Comparison of ENCODE assay signal across 12 cellular contexts in the genomic region with DNA sequence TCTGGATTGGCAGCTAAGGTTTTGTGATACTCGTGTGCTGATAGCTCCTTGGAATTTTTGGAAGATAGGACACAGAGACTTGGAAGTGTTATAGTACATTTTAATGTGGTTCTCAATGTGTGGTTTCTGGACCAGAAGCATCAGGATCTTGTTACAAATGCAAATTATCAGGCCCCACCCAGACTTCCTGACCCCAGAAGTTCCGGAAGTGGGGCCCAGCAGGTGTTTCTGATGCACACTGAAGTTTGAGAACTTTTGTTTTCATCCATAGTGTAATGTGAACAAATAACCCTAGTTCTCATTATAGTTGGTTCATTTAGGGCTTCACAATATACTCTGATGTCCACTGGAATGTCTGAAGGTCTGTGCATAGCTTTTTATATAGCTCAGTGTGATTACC. TPM values are rescaled to one million over a fixed set of nuclear protein-coding genes. Genes with fewer than 3 reads are reported as not detected.
DNase-seq lines count a peak whose midpoint lies in the region; ATAC-seq and TF ChIP-seq lines count a peak whose summit lies in the region.
"Had no signal": no experiment of that assay in that cellular context is flagged by ENCODE, and none has a peak within 500 bp of the region (broad histone marks: within the 10 kb centered on the region; RNA-seq: fewer than 3 reads in every experiment).

No MANE protein-coding gene starts in this region.

- H3K27me3 ChIP-seq in effector memory CD4-positive, alpha-beta T cell (replicated peaks; ENCODE audit: control insufficient read depth, insufficient read depth, low read length, poor library complexity, severe bottlenecking), result no peaks in the 10 kb centered on the region
- no peaks in the 10 kb centered on the region for H3K27me3 ChIP-seq in MG63
- H3K27me3 ChIP-seq: neural progenitor cell had no signal

- peaks cover 13% of the 10 kb centered on the region for H3K4me1 ChIP-seq in effector memory CD4-positive, alpha-beta T cell (ENCODE audit: control insufficient read depth, insufficient read depth, low read length, poor library complexity, severe bottlenecking)
- H3K4me1 ChIP-seq: neural progenitor cell had no signal

- DNase-seq in effector memory CD4-positive, alpha-beta T cell, result peak in 1 of 3 donors; percentile 1
- DNase-seq in ureter (ENCODE audit: low spot score) (no peak), MG63 (no peak), HEK293T (ENCODE audit: extremely low spot score) (no peak)
- DNase-seq: activated CD8-positive, alpha-beta memory T cell treated with anti-CD3 and anti-CD28 coated beads, Interleukin-2, amount 50 U/mL, for 48 hours had no signal

- CTCF ChIA-PET in HEK293T (lab: Yijun Ruan, JAX), result no interaction called here

- H3K36me3 ChIP-seq in KOPT-K1 (ENCODE audit: insufficient read depth, low read length) (no peaks in the 10 kb centered on the region), MG63 (no peaks in the 10 kb centered on the region)
- H3K36me3 ChIP-seq in effector memory CD4-positive, alpha-beta T cell (ENCODE audit: control insufficient read depth, insufficient read depth, low read length), result no peaks in the 10 kb centered on the region
- H3K36me3 ChIP-seq: neural progenitor cell had no signal

- no peak overlapping the region for H3K4me3 ChIP-seq in effector memory CD4-positive, alpha-beta T cell (ENCODE audit: insufficient read depth, low read depth, low read length, poor library complexity, severe bottlenecking)
- H3K4me3 ChIP-seq in MG63, result no peak overlapping the region
- H3K4me3 ChIP-seq: neural progenitor cell had no signal

- ATAC-seq in GM18505 (IDR thresholded peaks at IDR 0.05; ENCODE audit: unreplicated experiment) (peak; percentile 53), GM21390 (IDR thresholded peaks at IDR 0.05; ENCODE audit: unreplicated experiment) (peak; percentile 61), GM18870 (IDR thresholded peaks at IDR 0.05; ENCODE audit: unreplicated experiment) (no peak)

- no peak for TF ChIP-seq POLR2A in GM18505 (IDR thresholded peaks at IDR 0.05; ENCODE audit: borderline replicate concordance, extremely low read depth, insufficient read depth, insufficient read length)

- peak overlapping the region; percentile 85 for H3K27ac ChIP-seq in KOPT-K1 (ENCODE audit: low read depth, low read length, poor library complexity, severe bottlenecking)
- peak overlapping the region; percentile 18 for H3K27ac ChIP-seq in effector memory CD4-positive, alpha-beta T cell (ENCODE audit: insufficient read depth, low read length, poor library complexity, severe bottlenecking)
- H3K27ac ChIP-seq: neural progenitor cell had no signal

- H3K9me3 ChIP-seq in KOPT-K1 (ENCODE audit: insufficient read depth, low read length, poor library complexity, severe bottlenecking) (no peaks in the 10 kb centered on the region), MG63 (no peaks in the 10 kb centered on the region)
- no peaks in the 10 kb centered on the region for H3K9me3 ChIP-seq in effector memory CD4-positive, alpha-beta T cell (ENCODE audit: control insufficient read depth, low read length)

- POLR2A ChIA-PET in HEK293T (lab: Yijun Ruan, JAX), result no interaction called here

TF ChIP-seq in HEK293T, 16 proteins besides CTCF, POLR2A, EP300 and RAD21:
- TF ChIP-seq LEF1 (IDR thresholded peaks at IDR 0.05; ENCODE audit: borderline replicate concordance), result no peak
- TF ChIP-seq FOXM1 (IDR thresholded peaks at IDR 0.05; ENCODE audit: borderline replicate concordance), result no peak
- TF ChIP-seq ELF4 (IDR thresholded peaks at IDR 0.05), result no peak
- TF ChIP-seq ARNT (IDR thresholded peaks at IDR 0.05), result no peak
- TF ChIP-seq NFRKB (IDR thresholded peaks at IDR 0.05), result no peak

RNA-seq across cellular contexts. Expression of a gene that starts 49.6 kb away (rescaled TPM):
- total RNA-seq in ureter, result 82.3 TPM
- 78.8 and 87.1 TPM in 2 replicates for total RNA-seq in MG63 (2014; rRNA removed; shearing (Covaris generic); ENCODE audit: low replicate concordance)

RNA-seq across cellular contexts. Expression of a gene that starts 57.6 kb away (rescaled TPM):
- total RNA-seq in ureter, result not detected
- not detected in 2 replicates for total RNA-seq in MG63 (2014; rRNA removed; shearing (Covaris generic); ENCODE audit: low replicate concordance)
- total RNA-seq: kidney epithelial cell, NCI-H460 had no signal
